ENCODE assay signal across 9 cellular contexts in the genomic region with DNA sequence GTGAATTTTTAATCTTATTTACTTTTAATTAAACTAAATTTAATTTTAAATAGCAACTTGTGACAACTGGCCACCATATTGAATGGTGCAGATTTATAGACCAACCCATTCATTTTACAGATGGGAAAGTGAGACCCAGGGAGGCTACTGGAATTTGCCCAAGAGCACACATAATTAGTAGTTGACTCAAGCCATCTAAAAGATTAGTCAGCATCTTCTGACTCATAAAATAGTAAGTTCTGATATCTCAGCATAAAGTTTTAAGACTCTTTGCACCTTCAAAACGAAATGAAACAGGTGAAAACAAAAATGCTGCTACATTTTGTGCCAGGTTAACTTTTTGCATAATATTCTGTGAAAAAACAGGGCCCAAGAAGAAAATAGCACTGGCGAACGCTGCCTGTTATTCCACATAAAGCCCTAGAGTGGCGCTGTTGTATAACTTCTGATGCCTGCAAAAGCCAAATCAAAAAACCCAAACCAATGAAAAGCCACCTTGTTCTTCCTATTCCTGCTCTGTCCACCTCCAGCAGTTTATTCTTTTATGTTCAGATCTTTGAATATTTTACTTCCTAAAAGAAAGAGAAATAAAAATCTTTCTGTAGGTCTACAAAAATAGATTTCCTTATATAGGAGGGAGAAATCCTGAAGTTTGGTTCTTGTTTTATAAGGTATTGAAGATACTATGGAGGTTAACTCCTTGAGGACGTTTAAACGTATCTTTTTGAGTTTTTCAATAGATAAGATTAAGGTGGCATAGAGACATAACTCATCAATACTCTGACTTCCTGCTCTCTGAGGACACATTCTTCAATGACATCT.
DNase-seq lines count a peak whose midpoint lies in the region.
"Had no signal": no experiment of that assay in that cellular context is flagged by ENCODE, and none has a peak within 500 bp of the region (broad histone marks: within the 10 kb centered on the region; RNA-seq: fewer than 3 reads in every experiment).

No MANE protein-coding gene starts in this region.

- no peak overlapping the region for H3K4ac ChIP-seq in mesenchymal stem cell (ENCODE audit: low read depth in 1 of 2, low read length in 2 of 2)

- no peak overlapping the region for H3K27ac Mint-ChIP-seq in activated T-helper 2 cell treated with anti-CD3 and anti-CD28 coated beads, Interferon-gamma antibody, Interleukin-2, Interleukin-4, amounts not matched to agents 10 μg/mL and 5 μg/mL and 100 μg/mL, durations not matched to agents 14 hours and 24 hours and 36 hours
- H3K27ac Mint-ChIP-seq: activated naive CD4-positive, alpha-beta T cell treated with anti-CD3 and anti-CD28 coated beads, Interleukin-2, amount 50 U/mL, for 72 hours had no signal

- peak; percentile 9 for DNase-seq in activated CD4-positive, alpha-beta T cell treated with anti-CD3 and anti-CD28 coated beads for 48 hours
- no peak for DNase-seq in activated CD4-positive, alpha-beta T cell treated with anti-CD3 and anti-CD28 coated beads for 1 hour
- peak; percentile 35 for DNase-seq in HS-27A (ENCODE audit: low read depth)
- peak; percentile 76 for DNase-seq in NCI-H82 (lab: John Stamatoyannopoulos, UW)
- peak; percentile 34 for DNase-seq in cerebellar cortex (ENCODE audit: low spot score)
- DNase-seq in mesenchymal stem cell = peak; percentile 58
- no peak for DNase-seq in activated CD8-positive, alpha-beta memory T cell treated with anti-CD3 and anti-CD28 coated beads, Interleukin-2, amount 50 U/mL, for 4 hours
- no peak for DNase-seq in activated T-helper 2 cell treated with anti-CD3 and anti-CD28 coated beads, Interferon-gamma antibody, Interleukin-2, Interleukin-4, amounts not matched to agents 10 μg/mL and 5 μg/mL and 100 μg/mL, durations not matched to agents 14 hours and 24 hours and 36 hours (ENCODE audit: low spot score)

- H3K27me3 Mint-ChIP-seq in activated T-helper 2 cell treated with anti-CD3 and anti-CD28 coated beads, Interferon-gamma antibody, Interleukin-2, Interleukin-4, amounts not matched to agents 10 μg/mL and 5 μg/mL and 100 μg/mL, durations not matched to agents 14 hours and 24 hours and 36 hours (ENCODE audit: low read depth) = peaks cover 2% of the 10 kb centered on the region

- H3K4me1 ChIP-seq in mesenchymal stem cell (ENCODE audit: control insufficient read depth, insufficient read depth, low read depth, low read length) = peaks cover 5% of the 10 kb centered on the region

- H3K79me1 ChIP-seq in mesenchymal stem cell (replicated peaks; ENCODE audit: low read length, poor library complexity, severe bottlenecking) = no peaks in the 10 kb centered on the region

- H3K36me3 ChIP-seq in mesenchymal stem cell (ENCODE audit: control insufficient read depth in 1 of 2, insufficient read depth in 2 of 2, low read depth in 1 of 2, low read length in 2 of 2) = no peaks in the 10 kb centered on the region

- no peak overlapping the region for H3K23ac ChIP-seq in mesenchymal stem cell (ENCODE audit: low read length in 2 of 2)

- no peak overlapping the region for H2BK15ac ChIP-seq in mesenchymal stem cell (ENCODE audit: low read depth, poor library complexity, severe bottlenecking)

- H2BK12ac ChIP-seq in mesenchymal stem cell (ENCODE audit: low read length in 2 of 2) = no peak overlapping the region

- intact Hi-C loops in activated T-helper 2 cell treated with anti-CD3 and anti-CD28 coated beads, Interferon-gamma antibody, Interleukin-2, Interleukin-4, amounts not matched to agents 10 μg/mL and 5 μg/mL and 100 μg/mL, durations not matched to agents 14 hours and 24 hours and 36 hours (cut with micrococcal nuclease) = no loop called here

- no peaks in the 10 kb centered on the region for H3K9me3 Mint-ChIP-seq in activated T-helper 2 cell treated with anti-CD3 and anti-CD28 coated beads, Interferon-gamma antibody, Interleukin-2, Interleukin-4, amounts not matched to agents 10 μg/mL and 5 μg/mL and 100 μg/mL, durations not matched to agents 14 hours and 24 hours and 36 hours
- H3K9me3 Mint-ChIP-seq: activated naive CD4-positive, alpha-beta T cell treated with anti-CD3 and anti-CD28 coated beads, Interleukin-2, amount 50 U/mL, for 72 hours had no signal

- no peak overlapping the region for H3K4me2 ChIP-seq in mesenchymal stem cell (ENCODE audit: low read length, poor library complexity, severe bottlenecking)

- H3K4me1 Mint-ChIP-seq in activated T-helper 2 cell treated with anti-CD3 and anti-CD28 coated beads, Interferon-gamma antibody, Interleukin-2, Interleukin-4, amounts not matched to agents 10 μg/mL and 5 μg/mL and 100 μg/mL, durations not matched to agents 14 hours and 24 hours and 36 hours (ENCODE audit: low read depth) = no peaks in the 10 kb centered on the region

- no peak overlapping the region for H4K91ac ChIP-seq in mesenchymal stem cell (ENCODE audit: low read length)

- no peak overlapping the region for H2BK5ac ChIP-seq in mesenchymal stem cell (ENCODE audit: low read depth, low read length, poor library complexity, severe bottlenecking)

- H4K8ac ChIP-seq in mesenchymal stem cell (ENCODE audit: low read length) = no peak overlapping the region

- no peaks in the 10 kb centered on the region for H3K9me3 ChIP-seq in mesenchymal stem cell (ENCODE audit: control insufficient read depth, low read length)

- no peak overlapping the region for H3K27ac ChIP-seq in mesenchymal stem cell (ENCODE audit: low read length, poor library complexity, severe bottlenecking)

- H3K4me3 ChIP-seq in mesenchymal stem cell (ENCODE audit: insufficient read depth in 1 of 2, low read depth in 1 of 2, low read length in 2 of 2) = peak overlapping the region in 1 of 2 experiments; percentile 11

- H2BK120ac ChIP-seq in mesenchymal stem cell (ENCODE audit: low read depth, low read length) = no peak overlapping the region

- H3K14ac ChIP-seq in mesenchymal stem cell (ENCODE audit: low read length in 2 of 2) = no peak overlapping the region

- 6% methylated on average over 4 of the region's 6 CpGs for WGBS in mesenchymal stem cell

- peak overlapping the region; percentile 36 for H3K9ac ChIP-seq in mesenchymal stem cell (ENCODE audit: low read length)

- H3K27me3 ChIP-seq in mesenchymal stem cell (ENCODE audit: control insufficient read depth in 1 of 2, insufficient read depth in 1 of 2, low read length in 2 of 2) = no peaks in the 10 kb centered on the region

- H2AK5ac ChIP-seq in mesenchymal stem cell (ENCODE audit: low read length, severe bottlenecking) = no peak overlapping the region

- H3K18ac ChIP-seq in mesenchymal stem cell (ENCODE audit: low read depth in 1 of 2, low read length in 2 of 2) = no peak overlapping the region

- H2AFZ ChIP-seq in mesenchymal stem cell (ENCODE audit: low read depth, low read length) = no peak overlapping the region

- no peaks in the 10 kb centered on the region for H3K36me3 Mint-ChIP-seq in activated T-helper 2 cell treated with anti-CD3 and anti-CD28 coated beads, Interferon-gamma antibody, Interleukin-2, Interleukin-4, amounts not matched to agents 10 μg/mL and 5 μg/mL and 100 μg/mL, durations not matched to agents 14 hours and 24 hours and 36 hours (ENCODE audit: low read depth)
- H3K36me3 Mint-ChIP-seq: activated naive CD4-positive, alpha-beta T cell treated with anti-CD3 and anti-CD28 coated beads, Interleukin-2, amount 50 U/mL, for 72 hours had no signal

- H3K4me3 Mint-ChIP-seq in activated T-helper 2 cell treated with anti-CD3 and anti-CD28 coated beads, Interferon-gamma antibody, Interleukin-2, Interleukin-4, amounts not matched to agents 10 μg/mL and 5 μg/mL and 100 μg/mL, durations not matched to agents 14 hours and 24 hours and 36 hours (ENCODE audit: low read depth) = no peak overlapping the region

Comparison
In these comparisons a context has a peak if more than half of its experiments do, and no peak if none do; other contexts are left out.
1. DNase-seq: peak in activated CD4-positive, alpha-beta T cell treated with anti-CD3 and anti-CD28 coated beads for 48 hours (single experiment), HS-27A (single experiment), NCI-H82 (single experiment), cerebellar cortex (single experiment) and mesenchymal stem cell (single experiment); none in activated CD4-positive, alpha-beta T cell treated with anti-CD3 and anti-CD28 coated beads for 1 hour (single experiment), activated CD8-positive, alpha-beta memory T cell treated with anti-CD3 and anti-CD28 coated beads, Interleukin-2, amount 50 U/mL, for 4 hours (single experiment) and activated T-helper 2 cell treated with anti-CD3 and anti-CD28 coated beads, Interferon-gamma antibody, Interleukin-2, Interleukin-4, amounts not matched to agents 10 μg/mL and 5 μg/mL and 100 μg/mL, durations not matched to agents 14 hours and 24 hours and 36 hours (single experiment).